ENCODE assay signal across 16 cellular contexts in the genomic region with DNA sequence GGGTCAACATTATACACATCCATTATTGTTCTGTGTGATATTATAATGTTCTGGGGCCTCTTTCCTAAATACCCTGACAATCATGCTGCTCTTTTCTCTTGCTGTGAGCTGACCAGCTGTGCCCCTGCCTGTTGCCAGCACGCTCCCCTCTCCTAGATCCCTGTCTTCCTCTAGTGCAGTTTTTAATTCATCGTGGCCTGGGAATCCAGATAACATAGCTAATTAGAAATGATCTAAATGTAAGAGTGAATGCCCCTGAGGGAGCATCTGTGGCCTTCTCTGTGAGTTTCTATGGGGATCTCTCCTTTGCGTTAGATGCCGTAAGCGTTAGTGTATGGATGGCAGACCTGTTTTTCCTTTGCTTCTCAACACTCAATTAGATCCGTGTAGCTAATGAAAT.
DNase-seq lines count a peak whose midpoint lies in the region; ATAC-seq and TF ChIP-seq lines count a peak whose summit lies in the region.
"Had no signal": no experiment of that assay in that cellular context is flagged by ENCODE, and none has a peak within 500 bp of the region (broad histone marks: within the 10 kb centered on the region; RNA-seq: fewer than 3 reads in every experiment).

No MANE protein-coding gene starts in this region.

- H3K27ac Mint-ChIP-seq in glutamatergic neuron (ENCODE audit: unreplicated experiment) = no peak overlapping the region
- H3K27ac Mint-ChIP-seq: CD4-positive, alpha-beta T cell; stimulated activated memory B cell treated with anti-CD40 and anti-IgM and Interleukin-4, amounts not matched to agents 10 μg/mL and 1 μg/mL and 100 μg/mL, for 72 hours had no signal

- peaks cover 1% of the 10 kb centered on the region for H3K9me3 Mint-ChIP-seq in glutamatergic neuron (ENCODE audit: unreplicated experiment)

- H3K4me1 ChIP-seq in left ventricle myocardium inferior = peaks cover 64% of the 10 kb centered on the region
- H3K4me1 ChIP-seq in osteoblast (ENCODE audit: insufficient read depth, low read length) = peaks cover 34% of the 10 kb centered on the region
- H3K4me1 ChIP-seq in upper lobe of left lung = peaks cover 0 to 7% (median 0%) of the 10 kb centered on the region in 4 donors
- H3K4me1 ChIP-seq: A549 had no signal

- H3K9me3 ChIP-seq in left ventricle myocardium inferior (replicated peaks) (peaks cover 9% of the 10 kb centered on the region), osteoblast (ENCODE audit: low read depth, low read length) (no peaks in the 10 kb centered on the region), upper lobe of left lung (no peaks in the 10 kb centered on the region)
- H3K9me3 ChIP-seq: A549 had no signal

- no peak for TF ChIP-seq EP300 in upper lobe of left lung (IDR thresholded peaks at IDR 0.05)

- H3K36me3 ChIP-seq in left ventricle myocardium inferior (no peaks in the 10 kb centered on the region), osteoblast (ENCODE audit: insufficient read depth, low read length) (no peaks in the 10 kb centered on the region), upper lobe of left lung (no peaks in the 10 kb centered on the region)

- ATAC-seq in left cardiac atrium = no peak
- no peak for ATAC-seq in upper lobe of left lung (ENCODE audit: low FRiP score in 2 of 2)
- no peak for ATAC-seq in HG03025 (IDR thresholded peaks at IDR 0.05; ENCODE audit: low FRiP score, unreplicated experiment)
- ATAC-seq: A549; stimulated activated memory B cell treated with anti-CD40 and anti-IgM and Interleukin-4, amounts not matched to agents 10 μg/mL and 1 μg/mL and 100 μg/mL, for 72 hours had no signal

- H4K20me1 ChIP-seq in osteoblast (ENCODE audit: insufficient read depth, low read length) = no peaks in the 10 kb centered on the region

- peaks cover 4% of the 10 kb centered on the region for H3K4me1 Mint-ChIP-seq in glutamatergic neuron (ENCODE audit: low read depth, unreplicated experiment)
- H3K4me1 Mint-ChIP-seq: stimulated activated memory B cell treated with anti-CD40 and anti-IgM and Interleukin-4, amounts not matched to agents 10 μg/mL and 1 μg/mL and 100 μg/mL, for 72 hours had no signal

- TF ChIP-seq POLR2A in upper lobe of left lung (IDR thresholded peaks at IDR 0.05) = no peak

- H3K79me2 ChIP-seq in osteoblast (ENCODE audit: insufficient read depth, low read length) = no peaks in the 10 kb centered on the region

- H3K4me3 ChIP-seq in left ventricle myocardium inferior (no peak overlapping the region), osteoblast (ENCODE audit: insufficient read depth, low read length) (no peak overlapping the region), upper lobe of left lung (no peak overlapping the region)
- H3K4me3 ChIP-seq: A549 had no signal

- WGBS in upper lobe of left lung, 2 donors = 87 to 89% methylated on average over 6 of the region's 6 CpGs

- no peaks in the 10 kb centered on the region for H3K27me3 ChIP-seq in left ventricle myocardium inferior (ENCODE audit: low read depth)
- no peaks in the 10 kb centered on the region for H3K27me3 ChIP-seq in osteoblast (ENCODE audit: insufficient read depth, low read length)
- H3K27me3 ChIP-seq in upper lobe of left lung = no peaks in the 10 kb centered on the region

- H3K27ac ChIP-seq in left ventricle myocardium inferior (replicated peaks) (peak overlapping the region; percentile 91), osteoblast (ENCODE audit: low read depth, low read length) (peak overlapping the region; percentile 99), upper lobe of left lung (peak overlapping the region; percentile 3 to 73 (median 28))
- H3K27ac ChIP-seq: A549 had no signal

- H3K36me3 Mint-ChIP-seq in glutamatergic neuron (ENCODE audit: unreplicated experiment) = no peaks in the 10 kb centered on the region
- H3K36me3 Mint-ChIP-seq: stimulated activated memory B cell treated with anti-CD40 and anti-IgM and Interleukin-4, amounts not matched to agents 10 μg/mL and 1 μg/mL and 100 μg/mL, for 72 hours had no signal

- TF ChIP-seq CTCF in left ventricle myocardium inferior (IDR thresholded peaks at IDR 0.05; ENCODE audit: borderline replicate concordance) (no peak), glutamatergic neuron (IDR thresholded peaks at IDR 0.05; ENCODE audit: partially characterized antibody, unreplicated experiment) (no peak), osteoblast (IDR thresholded peaks at IDR 0.05; ENCODE audit: extremely low read depth, low read depth, low read length) (no peak), upper lobe of left lung (IDR thresholded peaks at IDR 0.05) (no peak)

- no peaks in the 10 kb centered on the region for H3K27me3 Mint-ChIP-seq in glutamatergic neuron (ENCODE audit: unreplicated experiment)
- H3K27me3 Mint-ChIP-seq: CD4-positive, alpha-beta T cell; stimulated activated memory B cell treated with anti-CD40 and anti-IgM and Interleukin-4, amounts not matched to agents 10 μg/mL and 1 μg/mL and 100 μg/mL, for 72 hours had no signal

- no peak overlapping the region for H3K4me3 Mint-ChIP-seq in glutamatergic neuron (ENCODE audit: unreplicated experiment)
- H3K4me3 Mint-ChIP-seq: CD4-positive, alpha-beta T cell; stimulated activated memory B cell treated with anti-CD40 and anti-IgM and Interleukin-4, amounts not matched to agents 10 μg/mL and 1 μg/mL and 100 μg/mL, for 72 hours had no signal

- no peak overlapping the region for H2AFZ ChIP-seq in osteoblast (ENCODE audit: low read length)

- DNase-seq in left ventricle myocardium inferior (no peak), left cardiac atrium (no peak), glutamatergic neuron (peak; percentile 27), osteoblast (ENCODE audit: insufficient read length, low spot score, missing footprints) (no peak), upper lobe of left lung (no peak), COLO668 (lab: John Stamatoyannopoulos, UW; ENCODE audit: unreplicated experiment) (no peak), NCI-H187 treated with DMSO at 0.1 percent for 48 hours (lab: John Stamatoyannopoulos, UW) (no peak)
- DNase-seq: activated CD4-positive, alpha-beta T cell treated with anti-CD3 and anti-CD28 coated beads for 48 hours; activated naive CD4-positive, alpha-beta T cell treated with Interleukin-2 at 50 U/mL for 16 hours; CD4-positive, alpha-beta T cell; NCI-H1930; NCI-H510A treated with DMSO at 0.1 percent for 48 hours; small intestine had no signal

- intact Hi-C loops in left ventricle myocardium inferior (cut with micrococcal nuclease) = loop anchor here (5.0 kb wide), 1 partner anchor 159 kb away; no protein-coding TSS in a partner anchor
- intact Hi-C loops in left cardiac atrium (cut with DNase I) = loop anchor here in 1 of 2 donors (5.0 to 10.0 kb wide), 2 partner anchors 114 to 434 kb away; partner anchors contain the start of gene SPRY1

- H3K4me2 ChIP-seq in osteoblast (ENCODE audit: insufficient read depth, low read length) = no peak overlapping the region
- H3K4me2 ChIP-seq: A549 had no signal

Comparison
In these comparisons a context has a peak if more than half of its experiments do, and no peak if none do; other contexts are left out.
1. H3K27ac ChIP-seq: peak in every context shown above with its lines; median percentile 99 in osteoblast; 91 in left ventricle myocardium inferior; 28 in upper lobe of left lung.